ENCODE assay signal across 8 cellular contexts in genomic region chr14:34331728-34332623, GRCh38.
DNase-seq lines count a peak whose midpoint lies in the region; ATAC-seq and TF ChIP-seq lines count a peak whose summit lies in the region.

No MANE protein-coding gene starts in this region.

- DNase-seq in BE2C: peak; percentile 80
- DNase-seq in NCI-H2227 (lab: John Stamatoyannopoulos, UW; ENCODE audit: unreplicated experiment): peak; percentile 60
- peak; percentile 42 to 55 for DNase-seq in activated CD4-positive, alpha-beta T cell treated with anti-CD3 and anti-CD28 coated beads for 4 hours
- DNase-seq in ecto neural progenitor cell (ENCODE audit: low spot score): peak; percentile 74
- DNase-seq in mucosa of gallbladder (ENCODE audit: low spot score): peak; percentile 67

- no peak overlapping the region; the same call in 1 of the 2 replicates for H3K4me3 ChIP-seq in BE2C (ENCODE audit: low read depth, low read length)

- no peaks in the 10 kb centered on the region for H3K9me3 Mint-ChIP-seq in stimulated activated memory B cell treated with anti-CD40 and anti-IgM and Interleukin-4, amounts not matched to agents 10 μg/mL and 1 μg/mL and 100 μg/mL, for 72 hours

- no peak overlapping the region for H3K4me3 Mint-ChIP-seq in stimulated activated memory B cell treated with anti-CD40 and anti-IgM and Interleukin-4, amounts not matched to agents 10 μg/mL and 1 μg/mL and 100 μg/mL, for 72 hours

- ATAC-seq in GM19023 (IDR thresholded peaks at IDR 0.05; ENCODE audit: unreplicated experiment): peak; percentile 83
- peak; percentile 87 for ATAC-seq in HG03135 (IDR thresholded peaks at IDR 0.05; ENCODE audit: unreplicated experiment)
- peak; percentile 88 for ATAC-seq in stimulated activated memory B cell treated with anti-CD40 and anti-IgM and Interleukin-4, amounts not matched to agents 10 μg/mL and 1 μg/mL and 100 μg/mL, for 72 hours

- no peaks in the 10 kb centered on the region for H3K36me3 ChIP-seq in BE2C

- no peaks in the 10 kb centered on the region for H3K4me1 ChIP-seq in BE2C

- peaks cover 26% of the 10 kb centered on the region for H3K4me1 Mint-ChIP-seq in stimulated activated memory B cell treated with anti-CD40 and anti-IgM and Interleukin-4, amounts not matched to agents 10 μg/mL and 1 μg/mL and 100 μg/mL, for 72 hours

- no peaks in the 10 kb centered on the region for H3K9me3 ChIP-seq in BE2C

- TF ChIP-seq CTCF in BE2C (IDR thresholded peaks at IDR 0.05; ENCODE audit: low read depth, low read length): peak; percentile 94

- H3K27ac Mint-ChIP-seq in stimulated activated memory B cell treated with anti-CD40 and anti-IgM and Interleukin-4, amounts not matched to agents 10 μg/mL and 1 μg/mL and 100 μg/mL, for 72 hours: peak overlapping the region; percentile 64

- no peaks in the 10 kb centered on the region for H3K27me3 ChIP-seq in BE2C

- no peaks in the 10 kb centered on the region for H3K27me3 Mint-ChIP-seq in stimulated activated memory B cell treated with anti-CD40 and anti-IgM and Interleukin-4, amounts not matched to agents 10 μg/mL and 1 μg/mL and 100 μg/mL, for 72 hours

- H3K36me3 Mint-ChIP-seq in stimulated activated memory B cell treated with anti-CD40 and anti-IgM and Interleukin-4, amounts not matched to agents 10 μg/mL and 1 μg/mL and 100 μg/mL, for 72 hours: no peaks in the 10 kb centered on the region
